In genomic region chr11:66639066-66639813, GRCh38 we compare ENCODE assay signal across 7 cellular contexts. TPM values are rescaled to one million over a fixed set of nuclear protein-coding genes. Genes with fewer than 3 reads are reported as not detected.
DNase-seq lines count a peak whose midpoint lies in the region; ATAC-seq lines count a peak whose summit lies in the region.

No MANE protein-coding gene starts in this region.

- no peaks in the 10 kb centered on the region for H3K27me3 Mint-ChIP-seq in activated naive CD4-positive, alpha-beta T cell treated with anti-CD3 and anti-CD28 coated beads, Interleukin-2, amount 50 U/mL, for 24 hours

- ATAC-seq in left ventricle myocardium superior (peak; percentile 5), HG03159 (IDR thresholded peaks at IDR 0.05; ENCODE audit: unreplicated experiment) (no peak)

- intact Hi-C loops in left ventricle myocardium superior (cut with micrococcal nuclease): no loop called here

- H3K27ac Mint-ChIP-seq in activated naive CD4-positive, alpha-beta T cell treated with anti-CD3 and anti-CD28 coated beads, Interleukin-2, amount 50 U/mL, for 24 hours: peak overlapping the region; percentile 95

- peaks cover 67% of the 10 kb centered on the region for H3K4me1 Mint-ChIP-seq in activated naive CD4-positive, alpha-beta T cell treated with anti-CD3 and anti-CD28 coated beads, Interleukin-2, amount 50 U/mL, for 24 hours

- H3K36me3 Mint-ChIP-seq in activated naive CD4-positive, alpha-beta T cell treated with anti-CD3 and anti-CD28 coated beads, Interleukin-2, amount 50 U/mL, for 24 hours: peaks cover 40% of the 10 kb centered on the region

- no peaks in the 10 kb centered on the region for H3K9me3 Mint-ChIP-seq in activated naive CD4-positive, alpha-beta T cell treated with anti-CD3 and anti-CD28 coated beads, Interleukin-2, amount 50 U/mL, for 24 hours

- DNase-seq in EH (ENCODE audit: low read depth): peak; percentile 56
- DNase-seq in LoVo (ENCODE audit: low spot score): peak; percentile 2
- no peak for DNase-seq in left ventricle myocardium superior
- DNase-seq in renal cortical epithelial cell (ENCODE audit: low read depth): peak; percentile 38
- no peak for DNase-seq in mesenteric fat pad (ENCODE audit: low spot score)

- H3K4me3 Mint-ChIP-seq in activated naive CD4-positive, alpha-beta T cell treated with anti-CD3 and anti-CD28 coated beads, Interleukin-2, amount 50 U/mL, for 24 hours: peak overlapping the region; percentile 91

RNA-seq across cellular contexts. Expression of gene RBM4, which starts 0.7 kb away (rescaled TPM):
- total RNA-seq in left ventricle myocardium superior (69.5 TPM), renal cortical epithelial cell (122 and 200 TPM in 2 replicates), mesenteric fat pad (95.7 TPM)

RNA-seq across cellular contexts. Expression of gene RBM14, which starts 22.8 kb away (rescaled TPM):
- total RNA-seq in left ventricle myocardium superior: 31.4 TPM
- total RNA-seq in renal cortical epithelial cell: 17.9 and 36.4 TPM in 2 replicates
- 64.0 TPM for total RNA-seq in mesenteric fat pad

RNA-seq across cellular contexts. Expression of gene RBM4B, which starts 38.4 kb away (rescaled TPM):
- total RNA-seq in left ventricle myocardium superior (13.1 TPM), renal cortical epithelial cell (16.1 and 26.7 TPM in 2 replicates), mesenteric fat pad (8.0 TPM)

RNA-seq across cellular contexts. Expression of gene CCS, which starts 46.3 kb away (rescaled TPM):
- total RNA-seq in left ventricle myocardium superior (26.8 TPM), renal cortical epithelial cell (21.0 and 23.8 TPM in 2 replicates), mesenteric fat pad (31.5 TPM)

RNA-seq across cellular contexts. Expression of gene CCDC87, which starts 46.4 kb away (rescaled TPM):
- total RNA-seq in left ventricle myocardium superior: 0.25 TPM
- 0.35 and 0.80 TPM in 2 replicates for total RNA-seq in renal cortical epithelial cell
- total RNA-seq in mesenteric fat pad: not detected

Comparison
In these comparisons a context has a peak if more than half of its experiments do, and no peak if none do; other contexts are left out.
1. DNase-seq: peak in EH (single experiment), LoVo (single experiment) and renal cortical epithelial cell (single experiment); none in left ventricle myocardium superior (single experiment) and mesenteric fat pad (single experiment).